ENCODE assay signal across 19 cellular contexts in genomic region chr15:65942436-65942835, GRCh38.
DNase-seq lines count a peak whose midpoint lies in the region; ATAC-seq and TF ChIP-seq lines count a peak whose summit lies in the region.
"Had no signal": no experiment of that assay in that cellular context is flagged by ENCODE, and none has a peak within 500 bp of the region (broad histone marks: within the 10 kb centered on the region; RNA-seq: fewer than 3 reads in every experiment).

No MANE protein-coding gene starts in this region.

- peaks cover 0 to 12% (median under 1%) of the 10 kb centered on the region in 4 donors for H3K4me1 Mint-ChIP-seq in CD4-positive, CD25-positive, alpha-beta regulatory T cell
- H3K4me1 Mint-ChIP-seq in osteocyte (ENCODE audit: unreplicated experiment): peaks cover 19% of the 10 kb centered on the region

- peak overlapping the region in 1 of 3 donors; percentile 4 for H3K27ac Mint-ChIP-seq in CD4-positive, CD25-positive, alpha-beta regulatory T cell
- H3K27ac Mint-ChIP-seq in osteocyte (ENCODE audit: unreplicated experiment): no peak overlapping the region

- peaks cover 4% of the 10 kb centered on the region for H3K36me3 Mint-ChIP-seq in CD4-positive, CD25-positive, alpha-beta regulatory T cell
- H3K36me3 Mint-ChIP-seq in osteocyte (ENCODE audit: unreplicated experiment): no peaks in the 10 kb centered on the region

- peak in 1 of 2 donors; percentile 36 for ATAC-seq in CD4-positive, CD25-positive, alpha-beta regulatory T cell (ENCODE audit: low read depth in 2 of 2)
- no peak for ATAC-seq in left lung

- H3K4me3 ChIP-seq in CD4-positive, CD25-positive, alpha-beta regulatory T cell (ENCODE audit: low read depth, low read length): no peak overlapping the region
- H3K4me3 ChIP-seq in left lung: no peak overlapping the region
- H3K4me3 ChIP-seq: PC-9, skin epidermis, thyroid gland had no signal

- no peaks in the 10 kb centered on the region for H3K4me1 ChIP-seq in CD4-positive, CD25-positive, alpha-beta regulatory T cell (ENCODE audit: control insufficient read depth, insufficient read depth, low read length, poor library complexity, severe bottlenecking)
- no peaks in the 10 kb centered on the region for H3K4me1 ChIP-seq in left lung
- H3K4me1 ChIP-seq: thyroid gland had no signal

- no peaks in the 10 kb centered on the region for H3K9me3 Mint-ChIP-seq in CD4-positive, CD25-positive, alpha-beta regulatory T cell
- H3K9me3 Mint-ChIP-seq in osteocyte (ENCODE audit: unreplicated experiment): no peaks in the 10 kb centered on the region

- no peaks in the 10 kb centered on the region for H3K27me3 Mint-ChIP-seq in CD4-positive, CD25-positive, alpha-beta regulatory T cell
- peaks cover 26% of the 10 kb centered on the region for H3K27me3 Mint-ChIP-seq in osteocyte (ENCODE audit: unreplicated experiment)

- H3K4me3 Mint-ChIP-seq in CD4-positive, CD25-positive, alpha-beta regulatory T cell: no peak overlapping the region
- H3K4me3 Mint-ChIP-seq in osteocyte (ENCODE audit: unreplicated experiment): no peak overlapping the region

- H3K27ac ChIP-seq in CD4-positive, CD25-positive, alpha-beta regulatory T cell (ENCODE audit: insufficient read depth, low read length, poor library complexity, severe bottlenecking): no peak overlapping the region
- no peak overlapping the region for H3K27ac ChIP-seq in left lung
- H3K27ac ChIP-seq: neutrophil, PC-9, skin epidermis, thyroid gland had no signal

- intact Hi-C loops in left lung (cut with DNase I): no loop called here

- H3K27me3 ChIP-seq in CD4-positive, CD25-positive, alpha-beta regulatory T cell (ENCODE audit: control insufficient read depth, insufficient read depth, low read length): no peaks in the 10 kb centered on the region
- H3K27me3 ChIP-seq in left lung: no peaks in the 10 kb centered on the region
- H3K27me3 ChIP-seq: thyroid gland had no signal

- no peaks in the 10 kb centered on the region for H3K36me3 ChIP-seq in CD4-positive, CD25-positive, alpha-beta regulatory T cell (ENCODE audit: control insufficient read depth, insufficient read depth, low read length)
- H3K36me3 ChIP-seq in left lung: no peaks in the 10 kb centered on the region
- H3K36me3 ChIP-seq: neutrophil, thyroid gland had no signal

- TF ChIP-seq CTCF in osteocyte (IDR thresholded peaks at IDR 0.05) (no peak), left lung (IDR thresholded peaks at IDR 0.05) (no peak)

- H3K9me3 ChIP-seq in CD4-positive, CD25-positive, alpha-beta regulatory T cell (ENCODE audit: control insufficient read depth in 2 of 2, low read length in 2 of 2): no peaks in the 10 kb centered on the region
- no peaks in the 10 kb centered on the region for H3K9me3 ChIP-seq in left lung
- H3K9me3 ChIP-seq: neutrophil, thyroid gland had no signal

- DNase-seq in A172 (ENCODE audit: low spot score) (peak; percentile 33), OCI-M1 (lab: John Stamatoyannopoulos, UW) (peak; percentile 3), amniotic epithelial cell (ENCODE audit: low read depth) (peak; percentile 22), osteocyte (ENCODE audit: extremely low spot score, unreplicated experiment) (no peak), left lung (no peak), AG08395 (ENCODE audit: low spot score) (no peak)
- peak in 2 of 3 donors; percentile 6 to 34 for DNase-seq in CD4-positive, CD25-positive, alpha-beta regulatory T cell
- DNase-seq: DMS79; kidney glomerular epithelial cell; mammary epithelial cell; NCI-H1930; NCI-H226; NCI-H748 treated with DMSO at 0.1 percent for 48 hours; PC-9; SHP77 treated with DMSO at 0.1 percent for 48 hours; stimulated activated naive CD4-positive, alpha-beta T cell; thyroid gland had no signal

Comparison
In these comparisons a context has a peak if more than half of its experiments do, and no peak if none do; other contexts are left out.
1. DNase-seq: peak in A172 (single experiment), CD4-positive, CD25-positive, alpha-beta regulatory T cell (2 of 3), OCI-M1 (single experiment) and amniotic epithelial cell (single experiment); none in osteocyte (single experiment), left lung (0 of 2) and AG08395 (single experiment).